In genomic region chr17:1977583-1978395, GRCh38 we compare ENCODE assay signal across 2 cellular contexts.
TF ChIP-seq lines count a peak whose summit lies in the region.

No MANE protein-coding gene starts in this region.

TF ChIP-seq in HEK293, 187 proteins besides CTCF, POLR2A, EP300 and RAD21:
- TF ChIP-seq ZIC2 (tag by site-specific recombination; IDR thresholded peaks at IDR 0.05) (peak; percentile 50), ZNF341 (tag by site-specific recombination; IDR thresholded peaks at IDR 0.05; ENCODE audit: low read depth) (no peak)

TF ChIP-seq in H1, 55 proteins besides CTCF, POLR2A, EP300 and RAD21:
- TF ChIP-seq SIN3A (conservative IDR thresholded peaks at IDR 0.05 in 1 of 2, IDR thresholded peaks at IDR 0.05 in 1 of 2; ENCODE audit: low read depth in 1 of 2, low read length in 2 of 2) (no peak), RFX5 (IDR thresholded peaks at IDR 0.05; ENCODE audit: borderline replicate concordance, low read depth, low read length) (peak; percentile 35; the same call in 1 of the 2 replicates), EZH2 (IDR thresholded peaks at IDR 0.05; ENCODE audit: low read depth, low read length, severe bottlenecking) (peak; percentile 12), EGR1 (IDR thresholded peaks at IDR 0.05; ENCODE audit: borderline replicate concordance, low read depth, low read length) (no peak), SIRT6 (IDR thresholded peaks at IDR 0.05; ENCODE audit: low read length) (no peak)
